ENCODE assay signal across 8 cellular contexts in genomic region chr19:15448778-15449619, GRCh38. TPM values are rescaled to one million over a fixed set of nuclear protein-coding genes. Genes with fewer than 3 reads are reported as not detected.
DNase-seq lines count a peak whose midpoint lies in the region; ATAC-seq and TF ChIP-seq lines count a peak whose summit lies in the region.

No MANE protein-coding gene starts in this region.

- intact Hi-C loops in lower leg skin (cut with DNase I; ENCODE audit: low total_unique reads), result no loop called here
- intact Hi-C loops in uterus (cut with DNase I; ENCODE audit: low total_unique reads), result no loop called here

- H3K9me3 Mint-ChIP-seq in activated naive CD8-positive, alpha-beta T cell treated with anti-CD3 and anti-CD28 coated beads, Interleukin-2, amount 50 U/mL, for 24 hours, result peaks cover 3% of the 10 kb centered on the region

- H3K4me1 Mint-ChIP-seq in activated naive CD8-positive, alpha-beta T cell treated with anti-CD3 and anti-CD28 coated beads, Interleukin-2, amount 50 U/mL, for 24 hours, result peaks cover 16% of the 10 kb centered on the region

- TF ChIP-seq CTCF in lower leg skin (IDR thresholded peaks at IDR 0.05) (no peak), uterus (IDR thresholded peaks at IDR 0.05) (no peak)

- peak overlapping the region; percentile 66 to 93 for H3K27ac ChIP-seq in uterus

- H3K36me3 Mint-ChIP-seq in activated naive CD8-positive, alpha-beta T cell treated with anti-CD3 and anti-CD28 coated beads, Interleukin-2, amount 50 U/mL, for 24 hours (ENCODE audit: low read depth), result peaks cover 25% of the 10 kb centered on the region

- TF ChIP-seq POLR2A in lower leg skin (IDR thresholded peaks at IDR 0.05) (no peak), uterus (IDR thresholded peaks at IDR 0.05) (no peak)

- 10 to 11% methylated on average over 13 to 27 of the region's 43 CpGs for WGBS in lower leg skin, 2 donors

- H3K27ac Mint-ChIP-seq in activated naive CD8-positive, alpha-beta T cell treated with anti-CD3 and anti-CD28 coated beads, Interleukin-2, amount 50 U/mL, for 24 hours, result peak overlapping the region; percentile 37

- no peaks in the 10 kb centered on the region for H3K9me3 ChIP-seq in uterus

- H3K27me3 Mint-ChIP-seq in activated naive CD8-positive, alpha-beta T cell treated with anti-CD3 and anti-CD28 coated beads, Interleukin-2, amount 50 U/mL, for 24 hours, result no peaks in the 10 kb centered on the region

- peak overlapping the region; percentile 47 for H3K4me3 Mint-ChIP-seq in activated naive CD8-positive, alpha-beta T cell treated with anti-CD3 and anti-CD28 coated beads, Interleukin-2, amount 50 U/mL, for 24 hours

- DNase-seq in ELR (ENCODE audit: low read depth) (peak; percentile 44), lower leg skin (ENCODE audit: low spot score in 2 of 2) (no peak), uterus (peak in 1 of 2 donors; percentile 47), foreskin melanocyte (no peak), NCI-H1092 treated with DMSO at 0.1 percent for 48 hours (lab: John Stamatoyannopoulos, UW) (no peak)
- DNase-seq in activated naive CD8-positive, alpha-beta T cell treated with anti-CD3 and anti-CD28 coated beads, Interleukin-2, amount 50 U/mL, for 24 hours, result no peak

- H3K36me3 ChIP-seq in uterus, result no peaks in the 10 kb centered on the region

- no peaks in the 10 kb centered on the region for H3K27me3 ChIP-seq in uterus

- peaks cover 0 to 9% of the 10 kb centered on the region in 2 donors for H3K4me1 ChIP-seq in uterus

- H3K4me3 ChIP-seq in lower leg skin (ENCODE audit: low read depth, poor library complexity, severe bottlenecking), result peak overlapping the region; percentile 21
- H3K4me3 ChIP-seq in uterus, result peak overlapping the region; percentile 57 to 61

- ATAC-seq in HG02798 (IDR thresholded peaks at IDR 0.05; ENCODE audit: poor library complexity, unreplicated experiment), result peak; percentile 11
- ATAC-seq in activated naive CD8-positive, alpha-beta T cell treated with anti-CD3 and anti-CD28 coated beads, Interleukin-2, amount 50 U/mL, for 24 hours, result no peak
- no peak for ATAC-seq in GM21528 (IDR thresholded peaks at IDR 0.05; ENCODE audit: low FRiP score, unreplicated experiment)

RNA-seq across cellular contexts. Expression of gene WIZ, which starts 0.8 kb away (rescaled TPM):
- total RNA-seq in lower leg skin (10 to 100 TPM; 28.4 to 52.9 (median 43.8) TPM), uterus (10 to 100 TPM in 1 of 4 donors, 1 to 10 TPM in 3; 6.5 to 53.9 (median 8.5) TPM)

RNA-seq across cellular contexts. Expression of gene RASAL3, which starts 15.3 kb away (rescaled TPM):
- total RNA-seq in lower leg skin (1 to 10 TPM in 3 of 4 donors, under 1 TPM in 1; 0.17 to 2.1 (median 1.5) TPM), uterus (1 to 10 TPM in 2 of 4 donors, under 1 TPM in 1, not detected in 1; 0.51 to 4.3 (median 1.1) TPM)

RNA-seq across cellular contexts. Expression of gene AKAP8L, which starts 30.2 kb away (rescaled TPM):
- 100 to 1,000 TPM in 2 of 4 donors, 10 to 100 TPM in 2; 82.4 to 141 (median 95.3) TPM for total RNA-seq in lower leg skin
- total RNA-seq in uterus, result 100 to 1,000 TPM in 2 of 4 donors, 10 to 100 TPM in 2; 82.4 to 157 (median 117) TPM

RNA-seq across cellular contexts. Expression of gene PGLYRP2, which starts 30.3 kb away (rescaled TPM):
- under 1 TPM in 3 of 4 donors, not detected in 1; 0.23 to 0.80 (median 0.37) TPM for total RNA-seq in lower leg skin
- not detected for total RNA-seq in uterus

RNA-seq across cellular contexts. Expression of gene CYP4F22, which starts 59.3 kb away (rescaled TPM):
- total RNA-seq in lower leg skin (100 to 1,000 TPM in 1 of 4 donors, 10 to 100 TPM in 3; 65.3 to 119 (median 96.1) TPM), uterus (not detected)
